ENCODE assay signal across 8 cellular contexts in genomic region chr10:79298403-79299244, GRCh38. TPM values are rescaled to one million over a fixed set of nuclear protein-coding genes. Genes with fewer than 3 reads are reported as not detected.
DNase-seq lines count a peak whose midpoint lies in the region; ATAC-seq and TF ChIP-seq lines count a peak whose summit lies in the region.

No MANE protein-coding gene starts in this region.

- H3K27ac ChIP-seq in GM23248 = peak overlapping the region; percentile 98

- DNase-seq in GM23248 = peak; percentile 100
- DNase-seq in erythroblast (lab: John Stamatoyannopoulos, UW) = peak; percentile 74 to 89
- peak; percentile 90 for DNase-seq in posterior vena cava (ENCODE audit: low spot score)
- no peak for DNase-seq in H7

- no peaks in the 10 kb centered on the region for H3K9me2 ChIP-seq in GM23248 (ENCODE audit: insufficient read depth)

- no peaks in the 10 kb centered on the region for H3K9me3 ChIP-seq in GM23248 (ENCODE audit: low read depth)

- in situ Hi-C loops in GM23248 (cut with MboI) = no loop called here

- H3K4me3 ChIP-seq in GM23248 (no peak overlapping the region), H7 (ENCODE audit: insufficient read depth, low read depth, low read length) (no peak overlapping the region)

- peak overlapping the region; percentile 80 for H3K9ac ChIP-seq in GM23248

- H3K27me3 ChIP-seq in GM23248 (replicated peaks; ENCODE audit: insufficient read depth) (no peaks in the 10 kb centered on the region), H7 (ENCODE audit: control insufficient read depth, insufficient read depth, low read length) (no peaks in the 10 kb centered on the region)

- peak overlapping the region; percentile 58 for H3K4me2 ChIP-seq in GM23248 (ENCODE audit: unreplicated experiment)

- peaks cover 30% of the 10 kb centered on the region for H3K36me3 ChIP-seq in GM23248 (ENCODE audit: low read depth)
- peaks cover 15% of the 10 kb centered on the region for H3K36me3 ChIP-seq in H7 (replicated peaks; ENCODE audit: control insufficient read depth, insufficient read depth, low read length)

- H3K79me2 ChIP-seq in GM23248 (ENCODE audit: insufficient read depth) = peaks cover 27% of the 10 kb centered on the region

- H3F3A ChIP-seq in GM23248 (ENCODE audit: insufficient read depth) = peaks cover 53% of the 10 kb centered on the region

- no peak for TF ChIP-seq POLR2A in erythroblast (IDR thresholded peaks at IDR 0.05; ENCODE audit: low read length)

- H4K20me1 ChIP-seq in GM23248 (ENCODE audit: insufficient read depth) = no peaks in the 10 kb centered on the region

- H2AFZ ChIP-seq in GM23248 = no peak overlapping the region

- 42 to 51% methylated on average over 23 to 25 of the region's 27 CpGs for WGBS in GM23248 (ENCODE audit: low coverage in 1 of 2, low lambda C conversion rate in 2 of 2, missing lambda C conversion rate in 2 of 2), 2 experiments

- intact Hi-C loops in posterior vena cava (cut with DNase I) = no loop called here

- peaks cover 30% of the 10 kb centered on the region for H3K4me1 ChIP-seq in GM23248 (ENCODE audit: insufficient read depth)

- ATAC-seq in SK-N-SH treated with all-trans-retinoic acid at 6 μM for 48 hours = peak; percentile 91
- no peak for ATAC-seq in HG02798 (IDR thresholded peaks at IDR 0.05; ENCODE audit: poor library complexity, unreplicated experiment)
- ATAC-seq in HG03097 (IDR thresholded peaks at IDR 0.05; ENCODE audit: low FRiP score, unreplicated experiment) = no peak
- no peak for ATAC-seq in HG03159 (IDR thresholded peaks at IDR 0.05; ENCODE audit: unreplicated experiment)

TF ChIP-seq in SK-N-SH treated with all-trans-retinoic acid at 6 μM for 48 hours, 23 proteins besides CTCF, POLR2A, EP300 and RAD21:
- TF ChIP-seq GLIS3 (CRISPR knock-in tag; IDR thresholded peaks at IDR 0.05) (no peak), BACH2 (CRISPR knock-in tag; IDR thresholded peaks at IDR 0.05; ENCODE audit: borderline replicate concordance) (no peak), SNAI2 (CRISPR knock-in tag; IDR thresholded peaks at IDR 0.05) (no peak), ESRRG (CRISPR knock-in tag; IDR thresholded peaks at IDR 0.05) (no peak), PATZ1 (CRISPR knock-in tag; IDR thresholded peaks at IDR 0.05; ENCODE audit: borderline replicate concordance) (no peak), ZFP3 (CRISPR knock-in tag; IDR thresholded peaks at IDR 0.05) (no peak; the same call in 1 of the 2 replicates), CREB5 (CRISPR knock-in tag; IDR thresholded peaks at IDR 0.05; ENCODE audit: low read depth) (no peak), ZC3H10 (CRISPR knock-in tag; IDR thresholded peaks at IDR 0.05) (no peak), ZNF565 (CRISPR knock-in tag; conservative IDR thresholded peaks at IDR 0.05; ENCODE audit: low read depth) (no peak), CSDC2 (CRISPR knock-in tag; IDR thresholded peaks at IDR 0.05) (no peak), RARB (CRISPR knock-in tag; IDR thresholded peaks at IDR 0.05) (no peak)
- TF ChIP-seq, protein P1, sequence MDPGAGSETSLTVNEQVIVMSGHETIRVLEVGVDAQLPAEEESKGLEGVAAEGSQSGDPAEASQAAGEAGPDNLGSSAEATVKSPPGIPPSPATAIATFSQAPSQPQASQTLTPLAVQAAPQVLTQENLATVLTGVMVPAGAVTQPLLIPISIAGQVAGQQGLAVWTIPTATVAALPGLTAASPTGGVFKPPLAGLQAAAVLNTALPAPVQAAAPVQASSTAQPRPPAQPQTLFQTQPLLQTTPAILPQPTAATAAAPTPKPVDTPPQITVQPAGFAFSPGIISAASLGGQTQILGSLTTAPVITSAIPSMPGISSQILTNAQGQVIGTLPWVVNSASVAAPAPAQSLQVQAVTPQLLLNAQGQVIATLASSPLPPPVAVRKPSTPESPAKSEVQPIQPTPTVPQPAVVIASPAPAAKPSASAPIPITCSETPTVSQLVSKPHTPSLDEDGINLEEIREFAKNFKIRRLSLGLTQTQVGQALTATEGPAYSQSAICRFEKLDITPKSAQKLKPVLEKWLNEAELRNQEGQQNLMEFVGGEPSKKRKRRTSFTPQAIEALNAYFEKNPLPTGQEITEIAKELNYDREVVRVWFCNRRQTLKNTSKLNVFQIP (CRISPR knock-in tag; IDR thresholded peaks at IDR 0.05; ENCODE audit: borderline replicate concordance, low read depth) = no peak
- TF ChIP-seq, protein P2, sequence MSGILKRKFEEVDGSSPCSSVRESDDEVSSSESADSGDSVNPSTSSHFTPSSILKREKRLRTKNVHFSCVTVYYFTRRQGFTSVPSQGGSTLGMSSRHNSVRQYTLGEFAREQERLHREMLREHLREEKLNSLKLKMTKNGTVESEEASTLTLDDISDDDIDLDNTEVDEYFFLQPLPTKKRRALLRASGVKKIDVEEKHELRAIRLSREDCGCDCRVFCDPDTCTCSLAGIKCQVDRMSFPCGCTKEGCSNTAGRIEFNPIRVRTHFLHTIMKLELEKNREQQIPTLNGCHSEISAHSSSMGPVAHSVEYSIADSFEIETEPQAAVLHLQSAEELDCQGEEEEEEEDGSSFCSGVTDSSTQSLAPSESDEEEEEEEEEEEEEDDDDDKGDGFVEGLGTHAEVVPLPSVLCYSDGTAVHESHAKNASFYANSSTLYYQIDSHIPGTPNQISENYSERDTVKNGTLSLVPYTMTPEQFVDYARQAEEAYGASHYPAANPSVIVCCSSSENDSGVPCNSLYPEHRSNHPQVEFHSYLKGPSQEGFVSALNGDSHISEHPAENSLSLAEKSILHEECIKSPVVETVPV (CRISPR knock-in tag; IDR thresholded peaks at IDR 0.05) = no peak

RNA-seq across cellular contexts. Expression of gene PPIF, which starts 48.6 kb away (rescaled TPM):
- 18.7 and 24.6 TPM in 2 replicates for total RNA-seq in GM23248 (2014; rRNA removed; shearing (Covaris generic))
- polyA plus RNA-seq in GM23248 (2016; fragmentation: Nextera tagmentation; extraction: Ambion mirVana) = 45.5 and 50.8 TPM in 2 replicates
- 10 to 100 TPM; 20.4 to 23.9 TPM for total RNA-seq in posterior vena cava
- total RNA-seq in H7 (2014; rRNA removed; shearing (Covaris generic)) = 78.6 and 87.5 TPM in 2 replicates
